In genomic region chr5:61604076-61604475, GRCh38 we compare ENCODE assay signal across 21 cellular contexts.
DNase-seq lines count a peak whose midpoint lies in the region; ATAC-seq, FAIRE-seq and TF ChIP-seq lines count a peak whose summit lies in the region.
"Had no signal": no experiment of that assay in that cellular context is flagged by ENCODE, and none has a peak within 500 bp of the region (broad histone marks: within the 10 kb centered on the region; RNA-seq: fewer than 3 reads in every experiment).

No MANE protein-coding gene starts in this region.

- no peak for TF ChIP-seq POLR2A in A549 (IDR thresholded peaks at IDR 0.05; ENCODE audit: low read length)

- H3K9ac ChIP-seq in Karpas-422 (ENCODE audit: low read length) (no peak overlapping the region), neuronal stem cell (ENCODE audit: low read depth, low read length, poor library complexity) (no peak overlapping the region)
- H3K9ac ChIP-seq: BLaER1 treated with 17β-estradiol and CSF1 and Interleukin-3, amounts not matched to agents 10 nM and 100 nM; KMS-11 had no signal

- no peaks in the 10 kb centered on the region for H3K36me3 Mint-ChIP-seq in chondrocyte (ENCODE audit: low read depth)
- H3K36me3 Mint-ChIP-seq: IgD-negative memory B cell had no signal

- H3K27ac ChIP-seq in A549 (peak overlapping the region; percentile 69 to 85), Karpas-422 (ENCODE audit: low read length) (no peak overlapping the region), neuronal stem cell (replicated peaks; ENCODE audit: low read length) (no peak overlapping the region)
- H3K27ac ChIP-seq: KMS-11, RWPE1 had no signal

- H4K91ac ChIP-seq in neuronal stem cell (ENCODE audit: low read depth, low read length, poor library complexity) = no peak overlapping the region

- H3K18ac ChIP-seq in neuronal stem cell (ENCODE audit: low read length) = no peak overlapping the region

- H3K9me3 ChIP-seq in A549 = no peaks in the 10 kb centered on the region
- H3K9me3 ChIP-seq in Karpas-422 (ENCODE audit: low read length) = no peaks in the 10 kb centered on the region
- H3K9me3 ChIP-seq in neuronal stem cell (replicated peaks in 1 of 2; ENCODE audit: control insufficient read depth in 2 of 2, insufficient read depth in 1 of 2, low read depth in 1 of 2, low read length in 2 of 2) = no peaks in the 10 kb centered on the region
- H3K9me3 ChIP-seq: BLaER1 treated with 17β-estradiol and CSF1 and Interleukin-3, amounts not matched to agents 10 nM and 100 nM had no signal

- peak overlapping the region; percentile 69 for H2BK15ac ChIP-seq in neuronal stem cell (ENCODE audit: low read length)

- H3K4me2 ChIP-seq in A549 (peak overlapping the region; percentile 64), Karpas-422 (ENCODE audit: low read depth, low read length, poor library complexity, severe bottlenecking) (peak overlapping the region; percentile 14), neuronal stem cell (ENCODE audit: insufficient read depth, low read length, poor library complexity, severe bottlenecking) (no peak overlapping the region)
- H3K4me2 ChIP-seq: KMS-11 had no signal

- TF ChIP-seq RAD21 in A549 (conservative IDR thresholded peaks at IDR 0.05 in 1 of 2, IDR thresholded peaks at IDR 0.05 in 1 of 2) = no peak

- no peaks in the 10 kb centered on the region for H3K9me3 Mint-ChIP-seq in chondrocyte (ENCODE audit: low read depth)
- H3K9me3 Mint-ChIP-seq: CD4-positive, alpha-beta T cell; IgD-negative memory B cell had no signal

- no peaks in the 10 kb centered on the region for H3K79me1 ChIP-seq in neuronal stem cell (ENCODE audit: low read depth, low read length)

- H2BK120ac ChIP-seq in neuronal stem cell (ENCODE audit: low read depth, low read length) = no peak overlapping the region

- H4K8ac ChIP-seq in neuronal stem cell (ENCODE audit: low read depth, low read length) = no peak overlapping the region

- no peaks in the 10 kb centered on the region for H3K79me2 ChIP-seq in Karpas-422 (ENCODE audit: low read length)

- H3K27me3 ChIP-seq in Karpas-422 (ENCODE audit: low read length) (no peaks in the 10 kb centered on the region), neuronal stem cell (ENCODE audit: control insufficient read depth in 3 of 3, insufficient read depth in 3 of 3, low read depth in 1 of 3, low read length in 3 of 3) (no peaks in the 10 kb centered on the region)
- H3K27me3 ChIP-seq: BLaER1 treated with 17β-estradiol and CSF1 and Interleukin-3, amounts not matched to agents 10 nM and 100 nM had no signal

- no peaks in the 10 kb centered on the region for H3K9me2 ChIP-seq in Karpas-422 (replicated peaks; ENCODE audit: insufficient read depth, low read length)

- TF ChIP-seq CTCF in A549 (IDR thresholded peaks at IDR 0.05) (no peak), chondrocyte (IDR thresholded peaks at IDR 0.05) (no peak)

- H3K36me3 ChIP-seq in Karpas-422 (ENCODE audit: insufficient read depth, low read length) (no peaks in the 10 kb centered on the region), neuronal stem cell (replicated peaks in 1 of 2; ENCODE audit: control insufficient read depth in 2 of 2, insufficient read depth in 2 of 2, low read length in 2 of 2) (no peaks in the 10 kb centered on the region)
- H3K36me3 ChIP-seq: BLaER1 treated with 17β-estradiol and CSF1 and Interleukin-3, amounts not matched to agents 10 nM and 100 nM had no signal

- H3K4me1 ChIP-seq in A549 (peaks cover 59% of the 10 kb centered on the region), Karpas-422 (ENCODE audit: low read length) (peaks cover 34% of the 10 kb centered on the region), neuronal stem cell (ENCODE audit: control insufficient read depth in 2 of 2, insufficient read depth in 1 of 2, low read depth in 1 of 2, low read length in 2 of 2) (peaks cover 11 to 14% of the 10 kb centered on the region in 2 donors)

- H3K4me3 Mint-ChIP-seq in chondrocyte (ENCODE audit: unreplicated experiment) = no peak overlapping the region
- H3K4me3 Mint-ChIP-seq: CD4-positive, alpha-beta T cell; IgD-negative memory B cell had no signal

- no peaks in the 10 kb centered on the region for H4K20me1 ChIP-seq in Karpas-422 (ENCODE audit: insufficient read depth, low read depth, low read length)
- H4K20me1 ChIP-seq: BLaER1 treated with 17β-estradiol and CSF1 and Interleukin-3, amounts not matched to agents 10 nM and 100 nM had no signal

- 85% methylated on average over 2 of the region's 2 CpGs for WGBS in A549 (ENCODE audit: missing lambda C conversion rate)
- WGBS in neuronal stem cell (ENCODE audit: extremely low coverage in 2 of 2, insufficient read length in 2 of 2, insufficient replicate concordance in 1 of 2), 2 donors = no CpG with 5 or more reads among the region's 2 CpGs

- no peaks in the 10 kb centered on the region for H3K27me3 Mint-ChIP-seq in chondrocyte (ENCODE audit: low read depth)

- no peak overlapping the region for H2BK12ac ChIP-seq in neuronal stem cell (ENCODE audit: low read length)

- CTCF ChIA-PET in A549 (lab: Yijun Ruan, JAX) = interaction anchor here (0.9 to 1.3 kb wide), 6 partner anchors 8 to 196 kb away, joined by 3 to 4 read pairs (median 4); no protein-coding TSS in a partner anchor

- H3K4me3 ChIP-seq in A549 (no peak overlapping the region), Karpas-422 (ENCODE audit: low read length) (no peak overlapping the region), neuronal stem cell (ENCODE audit: low read length in 2 of 2) (no peak overlapping the region)
- H3K4me3 ChIP-seq: BLaER1 treated with 17β-estradiol and CSF1 and Interleukin-3, amounts not matched to agents 10 nM and 100 nM had no signal

- peak overlapping the region; percentile 9 for H3K27ac Mint-ChIP-seq in chondrocyte (ENCODE audit: unreplicated experiment)
- H3K27ac Mint-ChIP-seq: CD4-positive, alpha-beta T cell; IgD-negative memory B cell had no signal

- no peak overlapping the region for H3K23ac ChIP-seq in neuronal stem cell (ENCODE audit: low read depth, low read length, poor library complexity)

- peaks cover 51% of the 10 kb centered on the region for H3K4me1 Mint-ChIP-seq in chondrocyte (ENCODE audit: low read depth)
- H3K4me1 Mint-ChIP-seq: IgD-negative memory B cell had no signal

- H2AFZ ChIP-seq in Karpas-422 (ENCODE audit: low read length) = no peak overlapping the region
- no peak overlapping the region for H2AFZ ChIP-seq in neuronal stem cell (ENCODE audit: low read length)

- FAIRE-seq in A549 (lab: Jason Lieb, UNC) (no peak), RCC 7860 (lab: Jason Lieb, UNC) (no peak)
- FAIRE-seq: A204.1, D721Med, GM12891, H54 had no signal

- H3K4ac ChIP-seq in neuronal stem cell (ENCODE audit: low read length) = no peak overlapping the region

- no peak overlapping the region for H2AK5ac ChIP-seq in neuronal stem cell (ENCODE audit: low read depth, low read length)

- ATAC-seq in A549 (no peak), GM21447 (IDR thresholded peaks at IDR 0.05; ENCODE audit: unreplicated experiment) (no peak)

- POLR2A ChIA-PET in A549 (lab: Yijun Ruan, JAX) = no interaction called here

- no peak for TF ChIP-seq EP300 in A549 (IDR thresholded peaks at IDR 0.05)

- DNase-seq in A549 (ENCODE audit: low read depth in 1 of 2, low spot score in 1 of 2) (no peak), Karpas-422 (peak; percentile 63), chondrocyte (ENCODE audit: low spot score) (no peak), neuronal stem cell (ENCODE audit: low spot score) (no peak), RCC 7860 (ENCODE audit: low spot score) (no peak), dedifferentiated amniotic fluid mesenchymal stem cell (ENCODE audit: extremely low spot score) (no peak)
- DNase-seq: AML-193; CD4-positive, alpha-beta T cell; GDM1; NCI-H1048; NCI-H2081; NCI-H2227 treated with DMSO at 0.1 percent for 48 hours had no signal

- no peak overlapping the region for H2BK5ac ChIP-seq in neuronal stem cell (ENCODE audit: low read length)

- no peak overlapping the region for H3K14ac ChIP-seq in neuronal stem cell (ENCODE audit: low read length)

TF ChIP-seq in A549, 52 proteins besides CTCF, POLR2A, EP300 and RAD21:
- TF ChIP-seq KDM1A (IDR thresholded peaks at IDR 0.05; ENCODE audit: low read depth) = no peak
- TF ChIP-seq, protein P1, sequence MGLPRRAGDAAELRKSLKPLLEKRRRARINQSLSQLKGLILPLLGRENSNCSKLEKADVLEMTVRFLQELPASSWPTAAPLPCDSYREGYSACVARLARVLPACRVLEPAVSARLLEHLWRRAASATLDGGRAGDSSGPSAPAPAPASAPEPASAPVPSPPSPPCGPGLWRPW (IDR thresholded peaks at IDR 0.05) = no peak
- TF ChIP-seq HOXA7 (CRISPR knock-in tag; IDR thresholded peaks at IDR 0.05) = no peak
- no peak for TF ChIP-seq TP53 (CRISPR knock-in tag; IDR thresholded peaks at IDR 0.05)
- no peak for TF ChIP-seq ZNF302 (CRISPR knock-in tag; IDR thresholded peaks at IDR 0.05)
- no peak for TF ChIP-seq ELK1 (IDR thresholded peaks at IDR 0.05; ENCODE audit: low read depth, low read length)
- TF ChIP-seq RFX5 (IDR thresholded peaks at IDR 0.05) = no peak
- no peak for TF ChIP-seq ZC3H11A (IDR thresholded peaks at IDR 0.05)
- no peak for TF ChIP-seq JUN (IDR thresholded peaks at IDR 0.05)
TF ChIP-seq in A549: peak in this region for 0.

Comparison
In these comparisons a context has a peak if more than half of its experiments do, and no peak if none do; other contexts are left out.
1. H3K27ac ChIP-seq: peak in A549 (2 of 2); none in Karpas-422 (single experiment) and neuronal stem cell (single experiment).